ENCODE assay signal across 13 cellular contexts in genomic region chr14:61753631-61754030, GRCh38. TPM values are rescaled to one million over a fixed set of nuclear protein-coding genes. Genes with fewer than 3 reads are reported as not detected.
DNase-seq lines count a peak whose midpoint lies in the region; ATAC-seq and TF ChIP-seq lines count a peak whose summit lies in the region.
"Had no signal": no experiment of that assay in that cellular context is flagged by ENCODE, and none has a peak within 500 bp of the region (broad histone marks: within the 10 kb centered on the region; RNA-seq: fewer than 3 reads in every experiment).

No MANE protein-coding gene starts in this region.

- H4K20me1 ChIP-seq in SK-N-SH (ENCODE audit: insufficient read depth) (no peaks in the 10 kb centered on the region), IMR-90 (ENCODE audit: insufficient read depth, low read length) (peaks cover 7% of the 10 kb centered on the region; the same call in 1 of the 2 replicates)

- peak overlapping the region; percentile 34 for H4K91ac ChIP-seq in IMR-90 (ENCODE audit: insufficient read depth, low read depth, low read length)

- DNase-seq in SK-N-SH (no peak), IMR-90 (peak; percentile 42), cardiac fibroblast (ENCODE audit: low read depth in 2 of 2) (peak; percentile 54 to 58), retinal pigment epithelial cell (ENCODE audit: low read depth) (no peak), MG63 (no peak), NCI-H526 treated with DMSO at 0.1 percent for 48 hours (lab: John Stamatoyannopoulos, UW) (no peak)
- DNase-seq: MM.1S; naive thymus-derived CD4-positive, alpha-beta T cell; stimulated activated CD8-positive, alpha-beta memory T cell treated with anti-CD3 and anti-CD28 coated beads, Interleukin-4, amount 100 ng/mL, for 48 hours; T-helper 17 cell had no signal

- H3K36me3 ChIP-seq in SK-N-SH (replicated peaks in 1 of 2; ENCODE audit: control insufficient read depth in 1 of 2, insufficient read depth in 2 of 2, low read length in 1 of 2) = peaks cover 10 to 34% of the 10 kb centered on the region in 2 experiments
- H3K36me3 ChIP-seq in IMR-90 (ENCODE audit: control insufficient read depth, insufficient read depth, low read length) = peaks cover 14% of the 10 kb centered on the region
- peaks cover 4% of the 10 kb centered on the region for H3K36me3 ChIP-seq in MG63
- H3K36me3 ChIP-seq: esophagus muscularis mucosa had no signal

- no peak overlapping the region for H2BK15ac ChIP-seq in IMR-90 (ENCODE audit: low read depth, low read length)

- H3K4me3 ChIP-seq in SK-N-SH (ENCODE audit: low read depth in 2 of 2, low read length in 1 of 2) = no peak overlapping the region
- no peak overlapping the region for H3K4me3 ChIP-seq in IMR-90 (ENCODE audit: insufficient read depth, low read depth, low read length)
- no peak overlapping the region for H3K4me3 ChIP-seq in cardiac fibroblast (replicated peaks in 1 of 2; ENCODE audit: low read depth in 2 of 2, low read length in 2 of 2)
- no peak overlapping the region for H3K4me3 ChIP-seq in retinal pigment epithelial cell (ENCODE audit: low read length)
- H3K4me3 ChIP-seq in MG63 = no peak overlapping the region
- H3K4me3 ChIP-seq: esophagus muscularis mucosa had no signal

- H2BK5ac ChIP-seq in IMR-90 (ENCODE audit: low read depth, low read length, poor library complexity, severe bottlenecking) = peak overlapping the region; percentile 99

- H3K9me1 ChIP-seq in IMR-90 (ENCODE audit: insufficient read depth, low read length) = peaks cover 2% of the 10 kb centered on the region; the same call in 1 of the 2 replicates

- H2BK20ac ChIP-seq in IMR-90 (ENCODE audit: low read depth, low read length) = peak overlapping the region; percentile 45

- intact Hi-C loops in IMR-90 (cut with micrococcal nuclease) = loop anchor here (5.0 kb wide), 1 partner anchor 191 kb away; no protein-coding TSS in a partner anchor

- peak overlapping the region; percentile 28; the same call in 1 of the 2 replicates for H3K23ac ChIP-seq in IMR-90 (ENCODE audit: low read depth, low read length)

- H3K4me2 ChIP-seq in SK-N-SH (no peak overlapping the region), IMR-90 (ENCODE audit: low read depth, low read length) (no peak overlapping the region)

- no peak overlapping the region; a peak in 1 of 4 replicates for H3K27ac ChIP-seq in SK-N-SH (ENCODE audit: low read depth in 2 of 2, low read length in 1 of 2)
- H3K27ac ChIP-seq in IMR-90 (ENCODE audit: insufficient read depth, low read length) = peak overlapping the region; percentile 41
- H3K27ac ChIP-seq: esophagus muscularis mucosa had no signal

- no peaks in the 10 kb centered on the region for H3K79me2 ChIP-seq in SK-N-SH (ENCODE audit: insufficient read depth)

- H3K4me1 ChIP-seq in SK-N-SH (ENCODE audit: control insufficient read depth in 1 of 2, insufficient read depth in 2 of 2, low read depth in 1 of 2, low read length in 1 of 2) (peaks cover 4 to 11% of the 10 kb centered on the region in 2 experiments; a peak in 2 of 4 replicates), IMR-90 (ENCODE audit: control insufficient read depth, insufficient read depth, low read length) (peaks cover 11% of the 10 kb centered on the region)

- TF ChIP-seq CTCF in SK-N-SH (IDR thresholded peaks at IDR 0.05) = no peak; the same call in 1 of the 2 replicates
- TF ChIP-seq CTCF in IMR-90 (conservative IDR thresholded peaks at IDR 0.05; ENCODE audit: low read depth, low read length) = no peak
- TF ChIP-seq CTCF in cardiac fibroblast (IDR thresholded peaks at IDR 0.05; ENCODE audit: low read depth, low read length) = peak; percentile 30
- TF ChIP-seq CTCF in retinal pigment epithelial cell (conservative IDR thresholded peaks at IDR 0.05; ENCODE audit: low read depth, low read length) = peak; percentile 23

- CTCF ChIA-PET in SK-N-SH (lab: Yijun Ruan, JAX) (interaction anchor here (1.1 to 1.5 kb wide), 3 partner anchors 8 to 84 kb away, joined by 3 to 5 read pairs (median 3); partner anchors contain the start of gene SNAPC1), IMR-90 (lab: Yijun Ruan, JAX) (no interaction called here)

- H3F3A ChIP-seq in SK-N-SH (replicated peaks; ENCODE audit: insufficient read depth) = peaks cover 22% of the 10 kb centered on the region

- peak overlapping the region; percentile 6 to 59; a peak in 3 of 4 replicates for H4K8ac ChIP-seq in IMR-90 (ENCODE audit: low read depth in 2 of 2, low read length in 2 of 2)

- H3K4ac ChIP-seq in IMR-90 (ENCODE audit: low read depth, low read length) = peak overlapping the region; percentile 65

- in situ Hi-C loops in IMR-90 (cut with MboI; ENCODE audit: low sequenced_read_pairs) = no loop called here

- H3K56ac ChIP-seq in IMR-90 (ENCODE audit: extremely low read depth, insufficient read depth, low read length) = no peak overlapping the region

- 0 out of 2 replicates have a peak overlapping the region, but pooled peaks have one; percentile 32 for H3K14ac ChIP-seq in IMR-90 (replicated peaks; ENCODE audit: low read depth, low read length)

- peaks cover 3% of the 10 kb centered on the region in 2 experiments; a peak in 1 of 4 replicates for H3K79me1 ChIP-seq in IMR-90 (ENCODE audit: low read depth in 1 of 2, low read length in 2 of 2)

- TF ChIP-seq EP300 in SK-N-SH (IDR thresholded peaks at IDR 0.05; ENCODE audit: borderline replicate concordance in 1 of 2, low read depth in 1 of 2, low read length in 1 of 2) = no peak

- peak overlapping the region; percentile 7; the same call in 1 of the 2 replicates for H4K5ac ChIP-seq in IMR-90 (ENCODE audit: low read depth, low read length)

- TF ChIP-seq POLR2A in IMR-90 (IDR thresholded peaks at IDR 0.05; ENCODE audit: low read depth, low read length) = 0 out of 2 replicates have a peak, but pooled peaks have one; percentile 21

- peak overlapping the region; percentile 32; the same call in 1 of the 2 replicates for H3K18ac ChIP-seq in IMR-90 (ENCODE audit: low read depth, low read length)

- dilution Hi-C loops in IMR-90 (cut with HindIII; ENCODE audit: low sequenced_read_pairs, unreplicated experiment) = no loop called here

- H2AFZ ChIP-seq in SK-N-SH (ENCODE audit: low read depth) = no peak overlapping the region
- no peak overlapping the region for H2AFZ ChIP-seq in IMR-90 (replicated peaks; ENCODE audit: low read length, poor library complexity)

- H2AK9ac ChIP-seq in IMR-90 (replicated peaks; ENCODE audit: low read depth, low read length, poor library complexity) = no peak overlapping the region

- H2BK120ac ChIP-seq in IMR-90 (ENCODE audit: low read depth, low read length) = peak overlapping the region; percentile 30; the same call in 1 of the 2 replicates

- POLR2A ChIA-PET in SK-N-SH (lab: Yijun Ruan, JAX) = interaction anchor here (1.0 to 3.0 kb wide), 2 partner anchors 8 to 12 kb away, joined by 3 to 12 read pairs; partner anchors contain the start of gene SNAPC1
- POLR2A ChIA-PET in IMR-90 (lab: Charles Lee; ENCODE audit: unreplicated experiment) = no interaction called here

- H2AK5ac ChIP-seq in IMR-90 (ENCODE audit: low read depth, low read length) = peak overlapping the region; percentile 13

- no TSS peak for BruUV-seq in IMR-90 (replicated peaks; lab: Mats Ljungman, UMichigan)

- no peak for TF ChIP-seq RAD21 in SK-N-SH (IDR thresholded peaks at IDR 0.05; ENCODE audit: low read length)
- TF ChIP-seq RAD21 in IMR-90 (IDR thresholded peaks at IDR 0.05; ENCODE audit: low read length) = no peak

- H3K9me3 ChIP-seq in SK-N-SH (no peaks in the 10 kb centered on the region), IMR-90 (ENCODE audit: control insufficient read depth, insufficient read depth, low read length) (peaks cover 4% of the 10 kb centered on the region), MG63 (no peaks in the 10 kb centered on the region)
- H3K9me3 ChIP-seq: esophagus muscularis mucosa had no signal

- H3K27me3 ChIP-seq in SK-N-SH (ENCODE audit: insufficient read depth) = no peaks in the 10 kb centered on the region
- H3K27me3 ChIP-seq in IMR-90 (ENCODE audit: control insufficient read depth, insufficient read depth, low read length) = no peaks in the 10 kb centered on the region
- H3K27me3 ChIP-seq in MG63 = no peaks in the 10 kb centered on the region
- H3K27me3 ChIP-seq: esophagus muscularis mucosa had no signal

- ATAC-seq in SK-N-SH treated with all-trans-retinoic acid at 6 μM for 48 hours (peak; percentile 43; the same call in 2 of the 3 replicates), IMR-90 (ENCODE audit: low read depth) (no peak; the same call in 1 of the 2 replicates), HG03521 (IDR thresholded peaks at IDR 0.05; ENCODE audit: unreplicated experiment) (no peak)
- ATAC-seq: naive thymus-derived CD4-positive, alpha-beta T cell; T-helper 17 cell had no signal

- H3K9me2 ChIP-seq in SK-N-SH = no peaks in the 10 kb centered on the region

- H3K9ac ChIP-seq in SK-N-SH (no peak overlapping the region), IMR-90 (ENCODE audit: low read depth, low read length) (no peak overlapping the region)

RNA-seq across cellular contexts. Expression of gene SNAPC1, which starts 8.6 kb away (rescaled TPM):
- polyA plus RNA-seq in SK-N-SH (2012; rRNA removed) (3.4 and 4.6 TPM in 2 replicates), IMR-90 (2012; rRNA removed) (7.0 and 9.3 TPM in 2 replicates)
- 6.0 and 9.5 TPM in 2 replicates for polyA plus RNA-seq in SK-N-SH (2012; cell fraction: cytosol; rRNA removed)
- 1.2 and 2.4 TPM in 2 replicates for polyA plus RNA-seq in SK-N-SH (2012; cell fraction: nucleus; rRNA removed)
- 7.7 and 18.9 TPM in 2 replicates for total RNA-seq in IMR-90 (2012; rRNA removed)
- polyA plus RNA-seq in IMR-90 (2012; cell fraction: cytosol; rRNA removed) = 2.1 and 3.0 TPM in 2 replicates
- 0.90 and 4.0 TPM in 2 replicates for polyA plus RNA-seq in IMR-90 (2012; cell fraction: nucleus; rRNA removed; ENCODE audit: low replicate concordance)
- total RNA-seq in MG63 (2014; rRNA removed; shearing (Covaris generic); ENCODE audit: low replicate concordance) = 10.8 and 11.0 TPM in 2 replicates

RNA-seq across cellular contexts. Expression of gene HIF1A, which starts 58.3 kb away (rescaled TPM):
- 18.9 and 20.8 TPM in 2 replicates for polyA plus RNA-seq in SK-N-SH (2012; rRNA removed)
- polyA plus RNA-seq in SK-N-SH (2012; cell fraction: cytosol; rRNA removed) = 27.2 and 37.6 TPM in 2 replicates
- 23.5 and 50.4 TPM in 2 replicates for polyA plus RNA-seq in SK-N-SH (2012; cell fraction: nucleus; rRNA removed)
- total RNA-seq in IMR-90 (2012; rRNA removed) = 301 and 493 TPM in 2 replicates
- 86.9 and 128 TPM in 2 replicates for polyA plus RNA-seq in IMR-90 (2012; rRNA removed)
- polyA plus RNA-seq in IMR-90 (2012; cell fraction: cytosol; rRNA removed) = 20.1 and 33.1 TPM in 2 replicates
- 16.8 and 161 TPM in 2 replicates for polyA plus RNA-seq in IMR-90 (2012; cell fraction: nucleus; rRNA removed; ENCODE audit: low replicate concordance)
- 58.5 and 77.4 TPM in 2 replicates for total RNA-seq in MG63 (2014; rRNA removed; shearing (Covaris generic); ENCODE audit: low replicate concordance)

RNA-seq across cellular contexts. Expression of gene SYT16, which starts 58.9 kb away (rescaled TPM):
- polyA plus RNA-seq in SK-N-SH (2012; rRNA removed) = 0.05 TPM in 2 replicates
- polyA plus RNA-seq in SK-N-SH (2012; cell fraction: cytosol; rRNA removed) = 0.01 and 0.03 TPM in 2 replicates
- polyA plus RNA-seq in SK-N-SH (2012; cell fraction: nucleus; rRNA removed) = 0.01 TPM in 2 replicates
- total RNA-seq in IMR-90 (2012; rRNA removed) = 2.2 and 2.8 TPM in 2 replicates
- 0.38 and 0.42 TPM in 2 replicates for polyA plus RNA-seq in IMR-90 (2012; rRNA removed)
- 0.10 and 0.18 TPM in 2 replicates for polyA plus RNA-seq in IMR-90 (2012; cell fraction: cytosol; rRNA removed)
- 0.41 and 1.2 TPM in 2 replicates for polyA plus RNA-seq in IMR-90 (2012; cell fraction: nucleus; rRNA removed; ENCODE audit: low replicate concordance)
- under 0.01 TPM in 1 of 2 replicates, not detected in the other for total RNA-seq in MG63 (2014; rRNA removed; shearing (Covaris generic); ENCODE audit: low replicate concordance)
- total RNA-seq: naive thymus-derived CD4-positive, alpha-beta T cell; T-helper 17 cell had no signal
- polyA plus RNA-seq: naive thymus-derived CD4-positive, alpha-beta T cell had no signal

Comparison
In these comparisons a context has a peak if more than half of its experiments do, and no peak if none do; other contexts are left out.
1. DNase-seq: peak in IMR-90 (single experiment) and cardiac fibroblast (2 of 2); none in SK-N-SH (single experiment), retinal pigment epithelial cell (single experiment), MG63 (single experiment) and NCI-H526 treated with DMSO at 0.1 percent for 48 hours (single experiment).
2. CTCF ChIP-seq: peak in cardiac fibroblast (single experiment) and retinal pigment epithelial cell (single experiment); none in SK-N-SH (single experiment) and IMR-90 (single experiment).